ENCODE assay signal across 1 cellular context in the genomic region with DNA sequence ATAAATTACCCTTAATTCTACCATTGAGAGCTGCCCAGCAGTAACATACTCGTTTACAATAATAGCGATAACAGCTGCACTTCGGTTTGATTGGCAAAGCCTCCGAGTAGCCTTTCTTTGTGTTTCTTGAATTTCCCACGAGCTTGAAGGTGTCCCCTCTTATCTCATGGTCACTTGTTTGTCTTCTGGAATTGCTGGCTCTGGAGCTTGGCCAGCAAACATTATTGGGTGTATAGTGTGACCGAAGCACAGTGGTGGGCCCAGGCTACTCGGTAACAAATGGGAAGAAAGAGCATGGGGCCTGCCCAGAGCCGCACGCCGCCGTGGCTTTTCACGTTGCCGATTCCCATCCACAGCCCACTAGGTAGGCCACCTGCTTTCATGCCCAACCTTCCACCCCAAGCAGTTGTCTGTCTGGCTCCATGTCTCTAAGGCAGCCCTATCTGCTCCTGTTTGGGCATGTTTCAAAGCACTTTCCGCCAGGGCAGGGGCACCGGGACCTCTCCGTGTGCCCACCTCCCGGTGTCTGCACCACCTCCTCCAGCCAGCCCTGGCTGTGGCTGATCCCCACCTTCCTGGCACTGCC.
TF ChIP-seq lines count a peak whose summit lies in the region.

No MANE protein-coding gene starts in this region.

TF ChIP-seq in K562, 482 proteins besides CTCF, POLR2A, EP300 and RAD21:
- TF ChIP-seq, protein P1, sequence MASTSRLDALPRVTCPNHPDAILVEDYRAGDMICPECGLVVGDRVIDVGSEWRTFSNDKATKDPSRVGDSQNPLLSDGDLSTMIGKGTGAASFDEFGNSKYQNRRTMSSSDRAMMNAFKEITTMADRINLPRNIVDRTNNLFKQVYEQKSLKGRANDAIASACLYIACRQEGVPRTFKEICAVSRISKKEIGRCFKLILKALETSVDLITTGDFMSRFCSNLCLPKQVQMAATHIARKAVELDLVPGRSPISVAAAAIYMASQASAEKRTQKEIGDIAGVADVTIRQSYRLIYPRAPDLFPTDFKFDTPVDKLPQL (IDR thresholded peaks at IDR 0.05; ENCODE audit: extremely low read depth, insufficient read length): no peak
- TF ChIP-seq TARDBP (IDR thresholded peaks at IDR 0.05) (no peak), ZNF224 (CRISPR knock-in tag; IDR thresholded peaks at IDR 0.05) (no peak), ZNF184 (CRISPR knock-in tag; IDR thresholded peaks at IDR 0.05) (no peak), LCOR (CRISPR knock-in tag; IDR thresholded peaks at IDR 0.05) (no peak), ZNF431 (CRISPR knock-in tag; IDR thresholded peaks at IDR 0.05) (no peak)
- TF ChIP-seq, protein P2, sequence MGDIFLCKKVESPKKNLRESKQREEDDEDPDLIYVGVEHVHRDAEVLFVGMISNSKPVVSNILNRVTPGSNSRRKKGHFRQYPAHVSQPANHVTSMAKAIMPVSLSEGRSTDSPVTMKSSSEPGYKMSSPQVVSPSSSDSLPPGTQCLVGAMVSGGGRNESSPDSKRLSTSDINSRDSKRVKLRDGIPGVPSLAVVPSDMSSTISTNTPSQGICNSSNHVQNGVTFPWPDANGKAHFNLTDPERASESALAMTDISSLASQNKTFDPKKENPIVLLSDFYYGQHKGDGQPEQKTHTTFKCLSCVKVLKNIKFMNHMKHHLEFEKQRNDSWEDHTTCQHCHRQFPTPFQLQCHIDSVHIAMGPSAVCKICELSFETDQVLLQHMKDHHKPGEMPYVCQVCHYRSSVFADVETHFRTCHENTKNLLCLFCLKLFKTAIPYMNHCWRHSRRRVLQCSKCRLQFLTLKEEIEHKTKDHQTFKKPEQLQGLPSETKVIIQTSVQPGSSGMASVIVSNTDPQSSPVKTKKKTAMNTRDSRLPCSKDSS (IDR thresholded peaks at IDR 0.05; ENCODE audit: low read depth, partially characterized antibody): no peak
- TF ChIP-seq, protein P3, sequence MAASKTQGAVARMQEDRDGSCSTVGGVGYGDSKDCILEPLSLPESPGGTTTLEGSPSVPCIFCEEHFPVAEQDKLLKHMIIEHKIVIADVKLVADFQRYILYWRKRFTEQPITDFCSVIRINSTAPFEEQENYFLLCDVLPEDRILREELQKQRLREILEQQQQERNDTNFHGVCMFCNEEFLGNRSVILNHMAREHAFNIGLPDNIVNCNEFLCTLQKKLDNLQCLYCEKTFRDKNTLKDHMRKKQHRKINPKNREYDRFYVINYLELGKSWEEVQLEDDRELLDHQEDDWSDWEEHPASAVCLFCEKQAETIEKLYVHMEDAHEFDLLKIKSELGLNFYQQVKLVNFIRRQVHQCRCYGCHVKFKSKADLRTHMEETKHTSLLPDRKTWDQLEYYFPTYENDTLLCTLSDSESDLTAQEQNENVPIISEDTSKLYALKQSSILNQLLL (CRISPR knock-in tag; IDR thresholded peaks at IDR 0.05; ENCODE audit: borderline replicate concordance): no peak
- TF ChIP-seq, protein P4, sequence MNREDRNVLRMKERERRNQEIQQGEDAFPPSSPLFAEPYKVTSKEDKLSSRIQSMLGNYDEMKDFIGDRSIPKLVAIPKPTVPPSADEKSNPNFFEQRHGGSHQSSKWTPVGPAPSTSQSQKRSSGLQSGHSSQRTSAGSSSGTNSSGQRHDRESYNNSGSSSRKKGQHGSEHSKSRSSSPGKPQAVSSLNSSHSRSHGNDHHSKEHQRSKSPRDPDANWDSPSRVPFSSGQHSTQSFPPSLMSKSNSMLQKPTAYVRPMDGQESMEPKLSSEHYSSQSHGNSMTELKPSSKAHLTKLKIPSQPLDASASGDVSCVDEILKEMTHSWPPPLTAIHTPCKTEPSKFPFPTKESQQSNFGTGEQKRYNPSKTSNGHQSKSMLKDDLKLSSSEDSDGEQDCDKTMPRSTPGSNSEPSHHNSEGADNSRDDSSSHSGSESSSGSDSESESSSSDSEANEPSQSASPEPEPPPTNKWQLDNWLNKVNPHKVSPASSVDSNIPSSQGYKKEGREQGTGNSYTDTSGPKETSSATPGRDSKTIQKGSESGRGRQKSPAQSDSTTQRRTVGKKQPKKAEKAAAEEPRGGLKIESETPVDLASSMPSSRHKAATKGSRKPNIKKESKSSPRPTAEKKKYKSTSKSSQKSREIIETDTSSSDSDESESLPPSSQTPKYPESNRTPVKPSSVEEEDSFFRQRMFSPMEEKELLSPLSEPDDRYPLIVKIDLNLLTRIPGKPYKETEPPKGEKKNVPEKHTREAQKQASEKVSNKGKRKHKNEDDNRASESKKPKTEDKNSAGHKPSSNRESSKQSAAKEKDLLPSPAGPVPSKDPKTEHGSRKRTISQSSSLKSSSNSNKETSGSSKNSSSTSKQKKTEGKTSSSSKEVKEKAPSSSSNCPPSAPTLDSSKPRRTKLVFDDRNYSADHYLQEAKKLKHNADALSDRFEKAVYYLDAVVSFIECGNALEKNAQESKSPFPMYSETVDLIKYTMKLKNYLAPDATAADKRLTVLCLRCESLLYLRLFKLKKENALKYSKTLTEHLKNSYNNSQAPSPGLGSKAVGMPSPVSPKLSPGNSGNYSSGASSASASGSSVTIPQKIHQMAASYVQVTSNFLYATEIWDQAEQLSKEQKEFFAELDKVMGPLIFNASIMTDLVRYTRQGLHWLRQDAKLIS (CRISPR knock-in tag; IDR thresholded peaks at IDR 0.05): no peak
